12 cellular contexts compared by ENCODE assay signal in genomic region chr5:134540747-134541733, GRCh38. TPM values are rescaled to one million over a fixed set of nuclear protein-coding genes. Genes with fewer than 3 reads are reported as not detected.
A peak's percentile ranks its signal among the peaks of the same experiment; 100 is the strongest.
DNase-seq lines count a peak whose midpoint lies in the region; ATAC-seq and TF ChIP-seq lines count a peak whose summit lies in the region.
"Had no signal": no experiment of that assay in that cellular context is flagged by ENCODE, and none has a peak within 500 bp of the region (broad histone marks: within the 10 kb centered on the region; RNA-seq: fewer than 3 reads in every experiment).

No MANE protein-coding gene starts in this region.

- H3K27me3 Mint-ChIP-seq in naive thymus-derived CD8-positive, alpha-beta T cell = no peaks in the 10 kb centered on the region
- H3K27me3 Mint-ChIP-seq: type B pancreatic cell had no signal

- POLR2A ChIA-PET in naive thymus-derived CD8-positive, alpha-beta T cell (lab: Charles Lee) = interaction anchor here (0.8 to 7.4 kb wide), 2 partner anchors 15 to 21 kb away, joined by 4 to 70 read pairs; partner anchors contain the start of gene JADE2

- H3K36me3 ChIP-seq in breast epithelium (peaks cover 22% of the 10 kb centered on the region), ovary (no peaks in the 10 kb centered on the region)

- H3K9me3 ChIP-seq in breast epithelium (no peaks in the 10 kb centered on the region), ovary (no peaks in the 10 kb centered on the region)
- H3K9me3 ChIP-seq: A549, body of pancreas had no signal

- no peak for TF ChIP-seq POLR2A in breast epithelium (IDR thresholded peaks at IDR 0.05)
- TF ChIP-seq POLR2A in ovary (IDR thresholded peaks at IDR 0.05) = no peak

- TF ChIP-seq CTCF in breast epithelium (IDR thresholded peaks at IDR 0.05) = no peak
- TF ChIP-seq CTCF in ovary (IDR thresholded peaks at IDR 0.05) = no peak

- H3K4me1 ChIP-seq in breast epithelium (peaks cover 0 to 4% of the 10 kb centered on the region in 2 donors), ovary (ENCODE audit: insufficient read depth) (peaks cover 5% of the 10 kb centered on the region)
- H3K4me1 ChIP-seq: A549, body of pancreas had no signal

- no peak for TF ChIP-seq EP300 in ovary (IDR thresholded peaks at IDR 0.05)

- H3K9me3 Mint-ChIP-seq in naive thymus-derived CD8-positive, alpha-beta T cell = no peaks in the 10 kb centered on the region
- H3K9me3 Mint-ChIP-seq: type B pancreatic cell had no signal

- peak overlapping the region in 1 of 10 donors; percentile 20 for H3K4me3 Mint-ChIP-seq in naive thymus-derived CD8-positive, alpha-beta T cell
- H3K4me3 Mint-ChIP-seq: type B pancreatic cell had no signal

- ATAC-seq in GM21717 (IDR thresholded peaks at IDR 0.05; ENCODE audit: unreplicated experiment) (peak; percentile 31), GM18519 (IDR thresholded peaks at IDR 0.05; ENCODE audit: low FRiP score, unreplicated experiment) (no peak)
- no peak for ATAC-seq in naive thymus-derived CD8-positive, alpha-beta T cell

- H3K4me3 ChIP-seq in breast epithelium (no peak overlapping the region), ovary (no peak overlapping the region)
- H3K4me3 ChIP-seq: A549, body of pancreas had no signal

- DNase-seq in NCI-H345 (lab: John Stamatoyannopoulos, UW) (peak; percentile 70), NCI-H345 treated with DMSO at 0.1 percent for 48 hours (lab: John Stamatoyannopoulos, UW; ENCODE audit: unreplicated experiment) (no peak), NCI-H510A (lab: John Stamatoyannopoulos, UW) (peak; percentile 62), breast epithelium (ENCODE audit: low spot score in 2 of 2) (no peak), ovary (no peak)
- no peak for DNase-seq in naive thymus-derived CD8-positive, alpha-beta T cell
- DNase-seq: occipital lobe had no signal

- H3K27me3 ChIP-seq in breast epithelium = no peaks in the 10 kb centered on the region
- H3K27me3 ChIP-seq in ovary = no peaks in the 10 kb centered on the region
- H3K27me3 ChIP-seq: body of pancreas had no signal

- intact Hi-C loops in breast epithelium (cut with DNase I; ENCODE audit: low total_unique reads) = no loop called here
- intact Hi-C loops in ovary (cut with DNase I) = no loop called here

- WGBS in ovary, 3 donors = 80 to 85% (median 84%) methylated on average over 15 of the region's 15 CpGs

- peaks cover 0 to 77% (median 7%) of the 10 kb centered on the region in 3 donors for H3K36me3 Mint-ChIP-seq in naive thymus-derived CD8-positive, alpha-beta T cell
- H3K36me3 Mint-ChIP-seq: type B pancreatic cell had no signal

- H3K27ac Mint-ChIP-seq in naive thymus-derived CD8-positive, alpha-beta T cell = peak overlapping the region in 7 of 10 donors; percentile 19 to 85 (median 52)
- H3K27ac Mint-ChIP-seq: type B pancreatic cell had no signal

- H3K27ac ChIP-seq in breast epithelium (no peak overlapping the region), ovary (no peak overlapping the region)
- H3K27ac ChIP-seq: A549, body of pancreas had no signal

- peaks cover 25 to 78% (median 56%) of the 10 kb centered on the region in 4 donors for H3K4me1 Mint-ChIP-seq in naive thymus-derived CD8-positive, alpha-beta T cell

RNA-seq across cellular contexts. Expression of gene JADE2, which starts 15.6 kb away (rescaled TPM):
- 100 to 1,000 TPM; 262 TPM for total RNA-seq in naive thymus-derived CD8-positive, alpha-beta T cell
- polyA plus RNA-seq in naive thymus-derived CD8-positive, alpha-beta T cell = 10 to 100 TPM; 24.3 to 38.9 (median 24.9) TPM
- total RNA-seq in breast epithelium (10 to 100 TPM; 39.0 to 66.0 (median 61.4) TPM), ovary (10 to 100 TPM; 31.4 to 82.9 (median 74.9) TPM)
- 10 to 100 TPM; 23.2 to 28.1 TPM for polyA plus RNA-seq in ovary

Comparison
In these comparisons a context has a peak if more than half of its experiments do, and no peak if none do; other contexts are left out.
1. DNase-seq: peak in NCI-H345 (single experiment) and NCI-H510A (single experiment); none in NCI-H345 treated with DMSO at 0.1 percent for 48 hours (single experiment), naive thymus-derived CD8-positive, alpha-beta T cell (0 of 10), breast epithelium (0 of 2) and ovary (0 of 5).